ENCODE assay signal across 8 cellular contexts in genomic region chr1:161427733-161428516, GRCh38.
A peak's percentile ranks its signal among the peaks of the same experiment; 100 is the strongest.
DNase-seq lines count a peak whose midpoint lies in the region; TF ChIP-seq lines count a peak whose summit lies in the region.

No MANE protein-coding gene starts in this region.

- no peak overlapping the region for H3K27ac ChIP-seq in RWPE1

- DNase-seq in GM13977 (ENCODE audit: low spot score) (peak; percentile 50), RWPE1 (ENCODE audit: low spot score) (peak; percentile 52), fibroblast of gingiva (ENCODE audit: low read depth) (peak; percentile 41), COLO668 (lab: John Stamatoyannopoulos, UW; ENCODE audit: unreplicated experiment) (no peak), DMS114 treated with DMSO at 0.1 percent for 48 hours (lab: John Stamatoyannopoulos, UW; ENCODE audit: unreplicated experiment) (no peak), NCI-H2081 (lab: John Stamatoyannopoulos, UW) (no peak), NCI-H187 treated with DMSO at 0.1 percent for 48 hours (lab: John Stamatoyannopoulos, UW) (no peak)
- peak in 2 of 3 donors; percentile 48 for DNase-seq in stimulated activated CD4-positive, alpha-beta T cell treated with anti-CD3 and anti-CD28 coated beads, Interleukin-12 subunit alpha, Interleukin-12 subunit beta, amount 100 ng/mL, for 48 hours (ENCODE audit: low read depth in 2 of 3, low spot score in 1 of 3)

- TF ChIP-seq CTCF in GM13977 (IDR thresholded peaks at IDR 0.05; ENCODE audit: extremely low read depth, insufficient read depth, missing control alignments), result no peak
- TF ChIP-seq CTCF in RWPE1 (conservative IDR thresholded peaks at IDR 0.05; ENCODE audit: low read depth), result no peak

- POLR2A ChIA-PET in RWPE1 (lab: Yijun Ruan, JAX; ENCODE audit: low non-redundant PET), result no interaction called here

- in situ Hi-C loops in GM13977 (cut with MboI; ENCODE audit: low pct_unique_long_range_greater_than_20kb, low sequenced_read_pairs, unreplicated experiment), result no loop called here

- CTCF ChIA-PET in RWPE1 (lab: Yijun Ruan, JAX), result interaction anchor here (1.3 kb wide), 1 partner anchor 12 kb away, joined by 6 read pairs; no protein-coding TSS in a partner anchor

Comparison
In these comparisons a context has a peak if more than half of its experiments do, and no peak if none do; other contexts are left out.
1. DNase-seq: peak in GM13977 (single experiment), RWPE1 (single experiment), fibroblast of gingiva (single experiment) and stimulated activated CD4-positive, alpha-beta T cell treated with anti-CD3 and anti-CD28 coated beads, Interleukin-12 subunit alpha, Interleukin-12 subunit beta, amount 100 ng/mL, for 48 hours (2 of 3); none in COLO668 (single experiment), DMS114 treated with DMSO at 0.1 percent for 48 hours (single experiment), NCI-H2081 (0 of 2) and NCI-H187 treated with DMSO at 0.1 percent for 48 hours (single experiment).